Comparison of ENCODE assay signal across 1 cellular context in the genomic region with DNA sequence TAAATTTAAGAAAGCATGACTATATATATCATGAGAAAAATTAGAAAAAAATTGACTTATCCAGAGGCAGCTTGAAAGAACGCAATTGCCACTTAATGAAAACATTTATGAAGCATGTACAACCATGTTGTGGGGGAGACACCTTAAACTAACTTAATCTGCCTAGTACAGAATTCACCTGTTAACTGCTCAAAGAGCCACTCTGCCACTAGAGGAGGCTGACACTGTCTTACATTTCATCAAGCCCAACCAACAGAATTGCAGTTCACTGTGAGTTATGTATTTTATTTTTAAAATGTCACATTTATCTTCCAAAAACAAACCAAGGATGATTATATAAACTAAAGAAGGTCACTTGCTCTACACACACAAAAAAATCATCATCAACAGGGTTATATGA.
TF ChIP-seq lines count a peak whose summit lies in the region.

No MANE protein-coding gene starts in this region.

TF ChIP-seq in SK-N-SH, 30 proteins besides CTCF, POLR2A, EP300 and RAD21:
- TF ChIP-seq JUND (IDR thresholded peaks at IDR 0.05) (no peak), MEF2A (IDR thresholded peaks at IDR 0.05; ENCODE audit: borderline replicate concordance, low read depth) (no peak), FOXM1 (IDR thresholded peaks at IDR 0.05; ENCODE audit: low read depth) (no peak), TCF12 (IDR thresholded peaks at IDR 0.05) (no peak), USF1 (IDR thresholded peaks at IDR 0.05; ENCODE audit: borderline replicate concordance, low read depth) (no peak), GABPA (IDR thresholded peaks at IDR 0.05; ENCODE audit: low read depth) (no peak), CHD2 (IDR thresholded peaks at IDR 0.05; ENCODE audit: low read length, partially characterized antibody) (no peak), MXI1 (IDR thresholded peaks at IDR 0.05; ENCODE audit: low read depth, low read length) (no peak), PBX3 (IDR thresholded peaks at IDR 0.05) (no peak), EZH2phosphoT487 (IDR thresholded peaks at IDR 0.05; ENCODE audit: borderline replicate concordance, low read depth) (no peak), TEAD4 (IDR thresholded peaks at IDR 0.05; ENCODE audit: borderline replicate concordance, insufficient read depth) (no peak), RFX5 (IDR thresholded peaks at IDR 0.05; ENCODE audit: low read length) (no peak), RCOR1 (IDR thresholded peaks at IDR 0.05; ENCODE audit: low read length) (no peak), SIN3A (IDR thresholded peaks at IDR 0.05; ENCODE audit: borderline replicate concordance, low read depth, low read length) (no peak), GATA2 (CRISPR knock-in tag; IDR thresholded peaks at IDR 0.05) (no peak)
- TF ChIP-seq, protein P1, sequence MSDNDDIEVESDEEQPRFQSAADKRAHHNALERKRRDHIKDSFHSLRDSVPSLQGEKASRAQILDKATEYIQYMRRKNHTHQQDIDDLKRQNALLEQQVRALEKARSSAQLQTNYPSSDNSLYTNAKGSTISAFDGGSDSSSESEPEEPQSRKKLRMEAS (IDR thresholded peaks at IDR 0.05; ENCODE audit: low read depth) = no peak
- TF ChIP-seq, protein P2, sequence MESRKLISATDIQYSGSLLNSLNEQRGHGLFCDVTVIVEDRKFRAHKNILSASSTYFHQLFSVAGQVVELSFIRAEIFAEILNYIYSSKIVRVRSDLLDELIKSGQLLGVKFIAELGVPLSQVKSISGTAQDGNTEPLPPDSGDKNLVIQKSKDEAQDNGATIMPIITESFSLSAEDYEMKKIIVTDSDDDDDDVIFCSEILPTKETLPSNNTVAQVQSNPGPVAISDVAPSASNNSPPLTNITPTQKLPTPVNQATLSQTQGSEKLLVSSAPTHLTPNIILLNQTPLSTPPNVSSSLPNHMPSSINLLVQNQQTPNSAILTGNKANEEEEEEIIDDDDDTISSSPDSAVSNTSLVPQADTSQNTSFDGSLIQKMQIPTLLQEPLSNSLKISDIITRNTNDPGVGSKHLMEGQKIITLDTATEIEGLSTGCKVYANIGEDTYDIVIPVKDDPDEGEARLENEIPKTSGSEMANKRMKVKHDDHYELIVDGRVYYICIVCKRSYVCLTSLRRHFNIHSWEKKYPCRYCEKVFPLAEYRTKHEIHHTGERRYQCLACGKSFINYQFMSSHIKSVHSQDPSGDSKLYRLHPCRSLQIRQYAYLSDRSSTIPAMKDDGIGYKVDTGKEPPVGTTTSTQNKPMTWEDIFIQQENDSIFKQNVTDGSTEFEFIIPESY (IDR thresholded peaks at IDR 0.05; ENCODE audit: borderline replicate concordance, low read depth) = no peak
